11 cellular contexts compared by ENCODE assay signal in the genomic region with DNA sequence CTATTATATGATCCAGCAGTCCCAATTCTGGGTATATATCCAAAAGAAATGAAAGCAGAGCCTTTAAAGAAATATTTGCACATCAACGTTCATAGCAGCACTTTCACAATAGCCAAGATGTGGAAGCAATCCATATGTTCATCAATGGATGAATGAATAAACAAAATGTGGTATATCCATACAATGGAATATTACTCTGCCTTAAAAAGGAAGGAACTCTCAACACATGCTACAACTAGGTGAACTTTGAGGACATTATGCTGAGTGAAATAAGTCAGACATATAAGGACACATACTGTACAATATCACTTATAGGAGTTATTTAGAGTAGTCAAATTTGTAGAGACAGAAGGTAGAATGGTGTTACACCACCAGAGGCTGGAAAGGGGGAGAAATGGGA. TPM values are rescaled to one million over a fixed set of nuclear protein-coding genes. Genes with fewer than 3 reads are reported as not detected.
"Had no signal": no experiment of that assay in that cellular context is flagged by ENCODE, and none has a peak within 500 bp of the region (broad histone marks: within the 10 kb centered on the region; RNA-seq: fewer than 3 reads in every experiment).

No MANE protein-coding gene starts in this region.

- H2AFZ ChIP-seq: GM23248, GM23338 had no signal

- H3K4me2 ChIP-seq: GM23338 had no signal

- H3K27ac ChIP-seq: GM23248 had no signal

- ATAC-seq: GM23338, HCT116 had no signal

- H3K9ac ChIP-seq: GM23248 had no signal

- H3K4me3 ChIP-seq: GM23248, GM23338, HAP-1 had no signal

- H3K36me3 ChIP-seq: HAP-1 had no signal

- H3K4me1 ChIP-seq: HAP-1 had no signal

- DNase-seq: GM23248, GOT3, H7, H9, HCEC 1CT, HFFc6 had no signal

- FAIRE-seq: H1, H54 had no signal

RNA-seq across cellular contexts. Expression of a gene that starts 28.0 kb away (rescaled TPM):
- total RNA-seq: GM23248 had no signal
- polyA plus RNA-seq: GM23248 had no signal
